In the genomic region with DNA sequence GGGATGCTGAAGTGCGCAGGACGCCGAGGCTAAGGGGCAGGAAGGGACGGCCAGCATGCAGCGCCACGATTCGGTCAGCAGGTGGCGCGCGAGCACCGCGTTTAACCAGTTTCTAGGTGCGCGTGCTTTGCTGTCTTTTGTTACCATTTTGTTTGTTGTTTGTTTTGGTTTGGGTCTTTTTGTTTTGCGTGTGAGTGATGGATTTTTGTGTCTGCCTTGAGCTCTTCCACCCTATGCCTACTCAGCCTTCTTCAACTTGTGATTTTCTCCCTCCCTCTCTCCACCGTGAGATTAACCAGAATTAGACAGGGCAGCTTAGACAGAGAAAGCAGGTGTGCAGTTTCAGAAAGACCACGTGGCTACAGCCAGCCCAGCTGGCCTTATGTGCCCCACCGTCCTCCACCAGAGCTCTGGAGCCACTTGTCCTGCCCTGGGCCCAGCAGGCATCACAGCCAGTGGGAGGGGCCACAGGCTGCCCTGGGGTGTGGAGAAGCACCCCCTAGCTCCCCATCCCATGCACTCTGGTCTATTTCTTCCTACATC, we compare ENCODE assay signal across 8 cellular contexts.
DNase-seq lines count a peak whose midpoint lies in the region; ATAC-seq and TF ChIP-seq lines count a peak whose summit lies in the region.

No MANE protein-coding gene starts in this region.

- H3K36me3 ChIP-seq in adipocyte (ENCODE audit: control insufficient read depth, insufficient read depth, low read length, severe bottlenecking) (no peaks in the 10 kb centered on the region), right atrium auricular region (no peaks in the 10 kb centered on the region)

- H3K9me3 Mint-ChIP-seq in T-cell, result no peaks in the 10 kb centered on the region

- DNase-seq in GM13977 (ENCODE audit: low spot score), result peak; percentile 78
- peak; percentile 90 to 97 (median 93) for DNase-seq in NCI-H1417 (lab: John Stamatoyannopoulos, UW)
- peak; percentile 27 to 79 (median 66) for DNase-seq in T-cell
- DNase-seq in adipocyte (ENCODE audit: low read depth), result peak; percentile 87
- DNase-seq in right atrium auricular region (ENCODE audit: low spot score), result peak; percentile 71
- peak; percentile 86 for DNase-seq in sciatic nerve (ENCODE audit: low spot score)
- DNase-seq in mesenteric fat pad (ENCODE audit: low spot score), result no peak

- TF ChIP-seq CTCF in GM13977 (IDR thresholded peaks at IDR 0.05; ENCODE audit: extremely low read depth, insufficient read depth, missing control alignments) (peak; percentile 100), right atrium auricular region (IDR thresholded peaks at IDR 0.05) (peak; percentile 98 to 99)

- CTCF ChIA-PET in T-cell (lab: Charles Lee), result interaction anchor here (0.5 to 1.5 kb wide), 11 partner anchors 20 to 1590 kb away, joined by 3 to 12 read pairs (median 4); no protein-coding TSS in a partner anchor

- intact Hi-C loops in sciatic nerve (cut with DNase I), result no loop called here

- H3K27me3 ChIP-seq in adipocyte (replicated peaks; ENCODE audit: control insufficient read depth, insufficient read depth, low read length) (no peaks in the 10 kb centered on the region), right atrium auricular region (no peaks in the 10 kb centered on the region)

- POLR2A ChIA-PET in T-cell (lab: Charles Lee), result interaction anchor here in 1 of 2 donors (1.2 kb wide), 1 partner anchor 39 kb away, joined by 4 read pairs; no protein-coding TSS in a partner anchor

- H3K9ac ChIP-seq in adipocyte (ENCODE audit: low read length), result no peak overlapping the region

- peak overlapping the region; percentile 42 for H3K4me3 ChIP-seq in adipocyte (ENCODE audit: low read length)
- H3K4me3 ChIP-seq in right atrium auricular region, result peak overlapping the region in 1 of 2 donors; percentile 22

- in situ Hi-C loops in GM13977 (cut with MboI; ENCODE audit: low pct_unique_long_range_greater_than_20kb, low sequenced_read_pairs, unreplicated experiment), result no loop called here

- H3K27me3 Mint-ChIP-seq in T-cell, result no peaks in the 10 kb centered on the region

- ATAC-seq in HG02763 (IDR thresholded peaks at IDR 0.05; ENCODE audit: unreplicated experiment) (peak; percentile 90), T-cell (replicated peaks in 1 of 4) (peak; percentile 88 to 90 (median 89)), sciatic nerve (peak; percentile 93)

- peak overlapping the region; percentile 40 to 73 (median 63) for H3K4me3 Mint-ChIP-seq in T-cell

- peaks cover 8 to 9% (median 8%) of the 10 kb centered on the region in 3 donors for H3K4me1 Mint-ChIP-seq in T-cell

- no peak overlapping the region for H3K27ac ChIP-seq in right atrium auricular region

- H3K36me3 Mint-ChIP-seq in T-cell, result peaks cover 4% of the 10 kb centered on the region

- peak overlapping the region in 1 of 2 donors; percentile 12 for H3K27ac Mint-ChIP-seq in T-cell

- H3K4me1 ChIP-seq in adipocyte (ENCODE audit: control insufficient read depth, insufficient read depth, low read length) (no peaks in the 10 kb centered on the region), right atrium auricular region (peaks cover 0 to 9% of the 10 kb centered on the region in 2 donors)

- H3K9me3 ChIP-seq in adipocyte (ENCODE audit: control insufficient read depth, low read length) (no peaks in the 10 kb centered on the region), right atrium auricular region (no peaks in the 10 kb centered on the region)
